ENCODE assay signal across 23 cellular contexts in the genomic region with DNA sequence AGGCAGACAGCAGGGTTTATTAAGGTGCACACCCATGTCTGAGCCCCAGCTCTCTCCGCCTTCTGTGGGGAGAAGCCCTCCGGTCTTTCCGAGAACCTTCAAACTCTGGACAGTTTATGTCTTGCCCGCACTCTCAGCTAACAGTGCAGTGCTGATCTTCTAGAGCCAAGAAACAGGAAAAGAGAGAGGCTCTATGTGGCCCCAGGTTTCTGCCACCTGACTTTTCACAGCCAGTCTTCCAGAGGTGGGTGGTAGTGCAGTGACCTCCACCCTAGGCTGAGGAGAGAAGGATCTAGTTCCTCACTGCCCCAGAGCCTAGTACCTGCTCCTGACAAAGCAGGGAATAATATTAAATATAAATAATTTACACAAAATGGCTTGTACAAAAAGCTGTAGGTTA. TPM values are rescaled to one million over a fixed set of nuclear protein-coding genes. Genes with fewer than 3 reads are reported as not detected.
DNase-seq lines count a peak whose midpoint lies in the region; ATAC-seq, FAIRE-seq and TF ChIP-seq lines count a peak whose summit lies in the region.
"Had no signal": no experiment of that assay in that cellular context is flagged by ENCODE, and none has a peak within 500 bp of the region (broad histone marks: within the 10 kb centered on the region; RNA-seq: fewer than 3 reads in every experiment).

No MANE protein-coding gene starts in this region.

- H3K27ac ChIP-seq in right atrium auricular region (no peak overlapping the region), heart right ventricle (no peak overlapping the region)
- H3K27ac ChIP-seq: BLaER1 had no signal

- H3K9me3 Mint-ChIP-seq in endothelial cell (ENCODE audit: unreplicated experiment) = no peaks in the 10 kb centered on the region
- no peaks in the 10 kb centered on the region for H3K9me3 Mint-ChIP-seq in nephron progenitor cell
- no peaks in the 10 kb centered on the region for H3K9me3 Mint-ChIP-seq in osteocyte (ENCODE audit: unreplicated experiment)
- no peaks in the 10 kb centered on the region for H3K9me3 Mint-ChIP-seq in stimulated activated naive CD8-positive, alpha-beta T cell treated with anti-CD3 and anti-CD28 coated beads, Interleukin-15, amount 100 ng/mL, for 72 hours
- H3K9me3 Mint-ChIP-seq: CD4-positive, alpha-beta memory T cell; GM23338 had no signal

- H3K27me3 Mint-ChIP-seq in endothelial cell (ENCODE audit: unreplicated experiment) (peaks cover 13% of the 10 kb centered on the region), nephron progenitor cell (ENCODE audit: low read depth, poor library complexity) (peaks cover 10% of the 10 kb centered on the region), osteocyte (ENCODE audit: unreplicated experiment) (no peaks in the 10 kb centered on the region)
- peaks cover 19% of the 10 kb centered on the region for H3K27me3 Mint-ChIP-seq in stimulated activated naive CD8-positive, alpha-beta T cell treated with anti-CD3 and anti-CD28 coated beads, Interleukin-15, amount 100 ng/mL, for 72 hours

- TF ChIP-seq CTCF in right atrium auricular region (IDR thresholded peaks at IDR 0.05) (no peak), heart right ventricle (IDR thresholded peaks at IDR 0.05) (no peak), endothelial cell (IDR thresholded peaks at IDR 0.05; ENCODE audit: unreplicated experiment) (no peak), nephron progenitor cell (IDR thresholded peaks at IDR 0.05) (no peak), osteocyte (IDR thresholded peaks at IDR 0.05) (no peak)

- H3K4me3 ChIP-seq in right atrium auricular region (no peak overlapping the region), heart right ventricle (no peak overlapping the region)
- H3K4me3 ChIP-seq: BLaER1, GM12878, GM23338 had no signal

- H3K9me3 ChIP-seq in right atrium auricular region (no peaks in the 10 kb centered on the region), heart right ventricle (no peaks in the 10 kb centered on the region)

- H3K4me3 Mint-ChIP-seq in endothelial cell (ENCODE audit: unreplicated experiment) (peak overlapping the region; percentile 11), nephron progenitor cell (no peak overlapping the region), osteocyte (ENCODE audit: unreplicated experiment) (no peak overlapping the region)
- H3K4me3 Mint-ChIP-seq in stimulated activated naive CD8-positive, alpha-beta T cell treated with anti-CD3 and anti-CD28 coated beads, Interleukin-15, amount 100 ng/mL, for 72 hours = no peak overlapping the region
- H3K4me3 Mint-ChIP-seq: CD14-positive monocyte; CD4-positive, alpha-beta memory T cell; GM23338 had no signal

- intact Hi-C loops in heart right ventricle (cut with DNase I) = no loop called here

- H3K27ac Mint-ChIP-seq in endothelial cell (ENCODE audit: unreplicated experiment) (no peak overlapping the region), nephron progenitor cell (peak overlapping the region; percentile 40), osteocyte (ENCODE audit: unreplicated experiment) (no peak overlapping the region)
- H3K27ac Mint-ChIP-seq in stimulated activated naive CD8-positive, alpha-beta T cell treated with anti-CD3 and anti-CD28 coated beads, Interleukin-15, amount 100 ng/mL, for 72 hours = no peak overlapping the region
- H3K27ac Mint-ChIP-seq: CD14-positive monocyte; CD4-positive, alpha-beta memory T cell; GM23338 had no signal

- peaks cover 30% of the 10 kb centered on the region for H3K4me1 Mint-ChIP-seq in endothelial cell (ENCODE audit: unreplicated experiment)
- peaks cover 25% of the 10 kb centered on the region for H3K4me1 Mint-ChIP-seq in nephron progenitor cell
- peaks cover 13% of the 10 kb centered on the region for H3K4me1 Mint-ChIP-seq in osteocyte (ENCODE audit: unreplicated experiment)
- no peaks in the 10 kb centered on the region for H3K4me1 Mint-ChIP-seq in stimulated activated naive CD8-positive, alpha-beta T cell treated with anti-CD3 and anti-CD28 coated beads, Interleukin-15, amount 100 ng/mL, for 72 hours

- peak; percentile 50 for DNase-seq in right atrium auricular region (ENCODE audit: low spot score)
- DNase-seq in heart right ventricle = no peak
- DNase-seq in endothelial cell (ENCODE audit: low spot score) = no peak
- DNase-seq in nephron progenitor cell = no peak
- peak; percentile 32 for DNase-seq in osteocyte (ENCODE audit: extremely low spot score, unreplicated experiment)
- DNase-seq in urothelium cell line (ENCODE audit: low spot score) = no peak
- DNase-seq in DMS153 treated with DMSO at 0.1 percent for 48 hours (lab: John Stamatoyannopoulos, UW; ENCODE audit: unreplicated experiment) = no peak
- DNase-seq in stimulated activated naive CD8-positive, alpha-beta T cell treated with anti-CD3 and anti-CD28 coated beads, Interleukin-15, amount 100 ng/mL, for 72 hours = no peak
- DNase-seq: 8988T; CD4-positive, alpha-beta memory T cell; DMS53; DND-41; EL had no signal

- H3K36me3 Mint-ChIP-seq in endothelial cell (ENCODE audit: low read depth, unreplicated experiment) = peaks cover 21% of the 10 kb centered on the region
- H3K36me3 Mint-ChIP-seq in nephron progenitor cell (ENCODE audit: low read depth) = peaks cover 34% of the 10 kb centered on the region
- peaks cover 18% of the 10 kb centered on the region for H3K36me3 Mint-ChIP-seq in osteocyte (ENCODE audit: unreplicated experiment)
- H3K36me3 Mint-ChIP-seq: CD4-positive, alpha-beta memory T cell had no signal

- H3K36me3 ChIP-seq in right atrium auricular region (peaks cover 4% of the 10 kb centered on the region), heart right ventricle (peaks cover 0 to 20% (median 0%) of the 10 kb centered on the region in 9 donors)
- H3K36me3 ChIP-seq: BLaER1 had no signal

- H3K27me3 ChIP-seq in right atrium auricular region (no peaks in the 10 kb centered on the region), heart right ventricle (peaks cover 0 to 31% (median 0%) of the 10 kb centered on the region in 7 donors)
- H3K27me3 ChIP-seq: BLaER1 had no signal

- H3K4me1 ChIP-seq in right atrium auricular region (peaks cover 0 to 25% of the 10 kb centered on the region in 2 donors), heart right ventricle (peaks cover 0 to 26% (median 9%) of the 10 kb centered on the region in 9 donors)
- H3K4me1 ChIP-seq: BLaER1 had no signal

- no peak for ATAC-seq in heart right ventricle
- no peak for ATAC-seq in stimulated activated naive CD8-positive, alpha-beta T cell treated with anti-CD3 and anti-CD28 coated beads, Interleukin-15, amount 100 ng/mL, for 72 hours
- ATAC-seq: GM12878, GM23338 had no signal

- no peak for FAIRE-seq in urothelium cell line (lab: Jason Lieb, UNC)
- FAIRE-seq: GM12878, GM19239, H54 had no signal

- WGBS in heart right ventricle, 2 donors = 99 to 100% methylated on average over 4 of the region's 4 CpGs

RNA-seq across cellular contexts. Expression of a gene that starts 4.0 kb away (rescaled TPM):
- total RNA-seq in right atrium auricular region (10 to 100 TPM; 29.4 to 47.0 TPM), heart right ventricle (10 to 100 TPM in 4 of 10 donors, 1 to 10 TPM in 6; 4.8 to 18.9 (median 9.6) TPM), endothelial cell (ENCODE audit: unreplicated experiment) (35.3 TPM), osteocyte (36.4 and 42.7 TPM in 2 replicates)
- polyA plus RNA-seq in heart right ventricle = 10 to 100 TPM in 1 of 2 donors, 1 to 10 TPM in 1; 9.9 to 10.6 TPM
- total RNA-seq: GM12878, HT-29 had no signal
- polyA plus RNA-seq: CD14-positive monocyte, GM12878 had no signal

RNA-seq across cellular contexts. Expression of a gene that starts 8.3 kb away (rescaled TPM):
- total RNA-seq in right atrium auricular region (1 to 10 TPM; 4.1 to 6.3 TPM), heart right ventricle (1 to 10 TPM; 1.1 to 3.7 (median 2.2) TPM), endothelial cell (ENCODE audit: unreplicated experiment) (17.8 TPM), osteocyte (30.5 and 31.9 TPM in 2 replicates)
- 1 to 10 TPM; 3.7 to 6.0 TPM for polyA plus RNA-seq in heart right ventricle
- total RNA-seq: CD4-positive, alpha-beta memory T cell; G401; HT-29 had no signal
- polyA plus RNA-seq: CD14-positive monocyte; CD4-positive, alpha-beta memory T cell; GM12878 had no signal

RNA-seq across cellular contexts. Expression of a gene that starts 15.9 kb away (rescaled TPM):
- not detected for total RNA-seq in right atrium auricular region
- under 1 TPM in 1 of 10 donors, not detected in 9; 0.29 TPM for total RNA-seq in heart right ventricle
- polyA plus RNA-seq in heart right ventricle = not detected
- not detected for total RNA-seq in endothelial cell (ENCODE audit: unreplicated experiment)
- total RNA-seq in osteocyte = not detected in 2 replicates
- total RNA-seq: A673; CD4-positive, alpha-beta memory T cell; G401; GM12878; GM23338; HT-29 had no signal
- polyA plus RNA-seq: AG04450; CD14-positive monocyte; CD4-positive, alpha-beta memory T cell; GM12878; GM23338 had no signal

RNA-seq across cellular contexts. Expression of a gene that starts 20.2 kb away (rescaled TPM):
- total RNA-seq in right atrium auricular region (not detected), heart right ventricle (under 1 TPM in 3 of 10 donors, not detected in 7; 0.32 to 0.53 (median 0.49) TPM), endothelial cell (ENCODE audit: unreplicated experiment) (0.26 TPM), osteocyte (not detected in 2 replicates)
- polyA plus RNA-seq in heart right ventricle = 1 to 10 TPM; 2.9 to 5.3 TPM
- total RNA-seq: A673; CD4-positive, alpha-beta memory T cell; G401; GM12878; HT-29 had no signal
- polyA plus RNA-seq: CD4-positive, alpha-beta memory T cell; GM12878; GM23338 had no signal

RNA-seq across cellular contexts. Expression of a gene that starts 35.4 kb away (rescaled TPM):
- total RNA-seq in right atrium auricular region (10 to 100 TPM; 26.0 to 36.1 TPM), heart right ventricle (10 to 100 TPM; 57.0 to 96.1 (median 67.8) TPM), endothelial cell (ENCODE audit: unreplicated experiment) (191 TPM), osteocyte (175 and 183 TPM in 2 replicates)
- polyA plus RNA-seq in heart right ventricle = 100 to 1,000 TPM in 1 of 2 donors, 10 to 100 TPM in 1; 67.0 to 196 TPM

Comparison
In these comparisons a context has a peak if more than half of its experiments do, and no peak if none do; other contexts are left out.
1. DNase-seq: peak in right atrium auricular region (single experiment) and osteocyte (single experiment); none in heart right ventricle (0 of 2), endothelial cell (single experiment), nephron progenitor cell (single experiment), urothelium cell line (single experiment), DMS153 treated with DMSO at 0.1 percent for 48 hours (single experiment) and stimulated activated naive CD8-positive, alpha-beta T cell treated with anti-CD3 and anti-CD28 coated beads, Interleukin-15, amount 100 ng/mL, for 72 hours (0 of 2).